Comparison of ENCODE assay signal across 1 cellular context in the genomic region with DNA sequence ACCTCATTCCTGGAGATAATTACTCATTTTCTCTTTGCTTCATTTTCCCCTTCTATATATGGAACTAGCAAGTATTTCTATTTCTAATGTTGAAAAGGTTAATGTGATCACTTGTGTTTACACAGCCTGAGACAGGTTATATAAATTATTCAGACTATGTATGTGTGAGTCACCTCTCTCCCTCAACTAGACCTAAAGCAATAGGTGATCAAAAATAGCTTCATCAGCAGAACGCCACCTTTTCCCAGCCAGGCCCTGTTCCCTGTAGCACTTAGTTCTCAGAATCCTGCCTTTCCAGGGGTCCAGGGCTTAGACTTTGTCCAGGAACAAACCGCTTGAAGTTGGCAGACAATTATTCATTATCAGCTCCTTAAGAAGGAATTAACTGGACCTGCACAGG.
TF ChIP-seq lines count a peak whose summit lies in the region.

No MANE protein-coding gene starts in this region.

TF ChIP-seq in K562, 482 proteins besides CTCF, POLR2A, EP300 and RAD21 (continued from another document):
- TF ChIP-seq, protein P1, sequence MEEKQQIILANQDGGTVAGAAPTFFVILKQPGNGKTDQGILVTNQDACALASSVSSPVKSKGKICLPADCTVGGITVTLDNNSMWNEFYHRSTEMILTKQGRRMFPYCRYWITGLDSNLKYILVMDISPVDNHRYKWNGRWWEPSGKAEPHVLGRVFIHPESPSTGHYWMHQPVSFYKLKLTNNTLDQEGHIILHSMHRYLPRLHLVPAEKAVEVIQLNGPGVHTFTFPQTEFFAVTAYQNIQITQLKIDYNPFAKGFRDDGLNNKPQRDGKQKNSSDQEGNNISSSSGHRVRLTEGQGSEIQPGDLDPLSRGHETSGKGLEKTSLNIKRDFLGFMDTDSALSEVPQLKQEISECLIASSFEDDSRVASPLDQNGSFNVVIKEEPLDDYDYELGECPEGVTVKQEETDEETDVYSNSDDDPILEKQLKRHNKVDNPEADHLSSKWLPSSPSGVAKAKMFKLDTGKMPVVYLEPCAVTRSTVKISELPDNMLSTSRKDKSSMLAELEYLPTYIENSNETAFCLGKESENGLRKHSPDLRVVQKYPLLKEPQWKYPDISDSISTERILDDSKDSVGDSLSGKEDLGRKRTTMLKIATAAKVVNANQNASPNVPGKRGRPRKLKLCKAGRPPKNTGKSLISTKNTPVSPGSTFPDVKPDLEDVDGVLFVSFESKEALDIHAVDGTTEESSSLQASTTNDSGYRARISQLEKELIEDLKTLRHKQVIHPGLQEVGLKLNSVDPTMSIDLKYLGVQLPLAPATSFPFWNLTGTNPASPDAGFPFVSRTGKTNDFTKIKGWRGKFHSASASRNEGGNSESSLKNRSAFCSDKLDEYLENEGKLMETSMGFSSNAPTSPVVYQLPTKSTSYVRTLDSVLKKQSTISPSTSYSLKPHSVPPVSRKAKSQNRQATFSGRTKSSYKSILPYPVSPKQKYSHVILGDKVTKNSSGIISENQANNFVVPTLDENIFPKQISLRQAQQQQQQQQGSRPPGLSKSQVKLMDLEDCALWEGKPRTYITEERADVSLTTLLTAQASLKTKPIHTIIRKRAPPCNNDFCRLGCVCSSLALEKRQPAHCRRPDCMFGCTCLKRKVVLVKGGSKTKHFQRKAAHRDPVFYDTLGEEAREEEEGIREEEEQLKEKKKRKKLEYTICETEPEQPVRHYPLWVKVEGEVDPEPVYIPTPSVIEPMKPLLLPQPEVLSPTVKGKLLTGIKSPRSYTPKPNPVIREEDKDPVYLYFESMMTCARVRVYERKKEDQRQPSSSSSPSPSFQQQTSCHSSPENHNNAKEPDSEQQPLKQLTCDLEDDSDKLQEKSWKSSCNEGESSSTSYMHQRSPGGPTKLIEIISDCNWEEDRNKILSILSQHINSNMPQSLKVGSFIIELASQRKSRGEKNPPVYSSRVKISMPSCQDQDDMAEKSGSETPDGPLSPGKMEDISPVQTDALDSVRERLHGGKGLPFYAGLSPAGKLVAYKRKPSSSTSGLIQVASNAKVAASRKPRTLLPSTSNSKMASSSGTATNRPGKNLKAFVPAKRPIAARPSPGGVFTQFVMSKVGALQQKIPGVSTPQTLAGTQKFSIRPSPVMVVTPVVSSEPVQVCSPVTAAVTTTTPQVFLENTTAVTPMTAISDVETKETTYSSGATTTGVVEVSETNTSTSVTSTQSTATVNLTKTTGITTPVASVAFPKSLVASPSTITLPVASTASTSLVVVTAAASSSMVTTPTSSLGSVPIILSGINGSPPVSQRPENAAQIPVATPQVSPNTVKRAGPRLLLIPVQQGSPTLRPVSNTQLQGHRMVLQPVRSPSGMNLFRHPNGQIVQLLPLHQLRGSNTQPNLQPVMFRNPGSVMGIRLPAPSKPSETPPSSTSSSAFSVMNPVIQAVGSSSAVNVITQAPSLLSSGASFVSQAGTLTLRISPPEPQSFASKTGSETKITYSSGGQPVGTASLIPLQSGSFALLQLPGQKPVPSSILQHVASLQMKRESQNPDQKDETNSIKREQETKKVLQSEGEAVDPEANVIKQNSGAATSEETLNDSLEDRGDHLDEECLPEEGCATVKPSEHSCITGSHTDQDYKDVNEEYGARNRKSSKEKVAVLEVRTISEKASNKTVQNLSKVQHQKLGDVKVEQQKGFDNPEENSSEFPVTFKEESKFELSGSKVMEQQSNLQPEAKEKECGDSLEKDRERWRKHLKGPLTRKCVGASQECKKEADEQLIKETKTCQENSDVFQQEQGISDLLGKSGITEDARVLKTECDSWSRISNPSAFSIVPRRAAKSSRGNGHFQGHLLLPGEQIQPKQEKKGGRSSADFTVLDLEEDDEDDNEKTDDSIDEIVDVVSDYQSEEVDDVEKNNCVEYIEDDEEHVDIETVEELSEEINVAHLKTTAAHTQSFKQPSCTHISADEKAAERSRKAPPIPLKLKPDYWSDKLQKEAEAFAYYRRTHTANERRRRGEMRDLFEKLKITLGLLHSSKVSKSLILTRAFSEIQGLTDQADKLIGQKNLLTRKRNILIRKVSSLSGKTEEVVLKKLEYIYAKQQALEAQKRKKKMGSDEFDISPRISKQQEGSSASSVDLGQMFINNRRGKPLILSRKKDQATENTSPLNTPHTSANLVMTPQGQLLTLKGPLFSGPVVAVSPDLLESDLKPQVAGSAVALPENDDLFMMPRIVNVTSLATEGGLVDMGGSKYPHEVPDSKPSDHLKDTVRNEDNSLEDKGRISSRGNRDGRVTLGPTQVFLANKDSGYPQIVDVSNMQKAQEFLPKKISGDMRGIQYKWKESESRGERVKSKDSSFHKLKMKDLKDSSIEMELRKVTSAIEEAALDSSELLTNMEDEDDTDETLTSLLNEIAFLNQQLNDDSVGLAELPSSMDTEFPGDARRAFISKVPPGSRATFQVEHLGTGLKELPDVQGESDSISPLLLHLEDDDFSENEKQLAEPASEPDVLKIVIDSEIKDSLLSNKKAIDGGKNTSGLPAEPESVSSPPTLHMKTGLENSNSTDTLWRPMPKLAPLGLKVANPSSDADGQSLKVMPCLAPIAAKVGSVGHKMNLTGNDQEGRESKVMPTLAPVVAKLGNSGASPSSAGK (IDR thresholded peaks at IDR 0.05), result no peak
- no peak for TF ChIP-seq NCOR1 (IDR thresholded peaks at IDR 0.05)
- TF ChIP-seq ETV1 (tag; conservative IDR thresholded peaks at IDR 0.05; ENCODE audit: low read depth), result no peak
- peak; percentile 51 for TF ChIP-seq C11orf30 (IDR thresholded peaks at IDR 0.05; ENCODE audit: low read depth)
- TF ChIP-seq MAFK (IDR thresholded peaks at IDR 0.05; ENCODE audit: low read length), result 0 out of 2 replicates have a peak, but pooled peaks have one; percentile 18
- TF ChIP-seq YBX1 (IDR thresholded peaks at IDR 0.05), result no peak
- TF ChIP-seq MAFF (IDR thresholded peaks at IDR 0.05; ENCODE audit: low read length), result peak; percentile 27
- no peak for TF ChIP-seq ZZZ3 (IDR thresholded peaks at IDR 0.05)
- no peak for TF ChIP-seq ARID4B (CRISPR knock-in tag; IDR thresholded peaks at IDR 0.05)
- TF ChIP-seq PHB2 (IDR thresholded peaks at IDR 0.05; ENCODE audit: low read depth), result no peak
- TF ChIP-seq ZBTB8A (IDR thresholded peaks at IDR 0.05; ENCODE audit: partially characterized antibody), result no peak
- no peak for TF ChIP-seq XRCC3 (IDR thresholded peaks at IDR 0.05)
- TF ChIP-seq BMI1 (IDR thresholded peaks at IDR 0.05; ENCODE audit: low read length), result no peak
- TF ChIP-seq PURB (CRISPR knock-in tag; IDR thresholded peaks at IDR 0.05; ENCODE audit: low read depth), result no peak
- peak; percentile 47; the same call in 1 of the 2 replicates for TF ChIP-seq MAFG (tag; conservative IDR thresholded peaks at IDR 0.05)
- no peak for TF ChIP-seq ZNF174 (CRISPR knock-in tag; IDR thresholded peaks at IDR 0.05)
- TF ChIP-seq, protein P2, sequence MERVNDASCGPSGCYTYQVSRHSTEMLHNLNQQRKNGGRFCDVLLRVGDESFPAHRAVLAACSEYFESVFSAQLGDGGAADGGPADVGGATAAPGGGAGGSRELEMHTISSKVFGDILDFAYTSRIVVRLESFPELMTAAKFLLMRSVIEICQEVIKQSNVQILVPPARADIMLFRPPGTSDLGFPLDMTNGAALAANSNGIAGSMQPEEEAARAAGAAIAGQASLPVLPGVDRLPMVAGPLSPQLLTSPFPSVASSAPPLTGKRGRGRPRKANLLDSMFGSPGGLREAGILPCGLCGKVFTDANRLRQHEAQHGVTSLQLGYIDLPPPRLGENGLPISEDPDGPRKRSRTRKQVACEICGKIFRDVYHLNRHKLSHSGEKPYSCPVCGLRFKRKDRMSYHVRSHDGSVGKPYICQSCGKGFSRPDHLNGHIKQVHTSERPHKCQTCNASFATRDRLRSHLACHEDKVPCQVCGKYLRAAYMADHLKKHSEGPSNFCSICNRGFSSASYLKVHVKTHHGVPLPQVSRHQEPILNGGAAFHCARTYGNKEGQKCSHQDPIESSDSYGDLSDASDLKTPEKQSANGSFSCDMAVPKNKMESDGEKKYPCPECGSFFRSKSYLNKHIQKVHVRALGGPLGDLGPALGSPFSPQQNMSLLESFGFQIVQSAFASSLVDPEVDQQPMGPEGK (CRISPR knock-in tag; IDR thresholded peaks at IDR 0.05; ENCODE audit: borderline replicate concordance), result no peak
